ENCODE assay signal across 12 cellular contexts in genomic region chr7:5549096-5549896, GRCh38. TPM values are rescaled to one million over a fixed set of nuclear protein-coding genes. Genes with fewer than 3 reads are reported as not detected.
A peak's percentile ranks its signal among the peaks of the same experiment; 100 is the strongest.
DNase-seq lines count a peak whose midpoint lies in the region; ATAC-seq and TF ChIP-seq lines count a peak whose summit lies in the region.
"Had no signal": no experiment of that assay in that cellular context is flagged by ENCODE, and none has a peak within 500 bp of the region (broad histone marks: within the 10 kb centered on the region; RNA-seq: fewer than 3 reads in every experiment).

No MANE protein-coding gene starts in this region.

- ATAC-seq in GM18498 (IDR thresholded peaks at IDR 0.05; ENCODE audit: unreplicated experiment) (no peak), HG03039 (IDR thresholded peaks at IDR 0.05; ENCODE audit: unreplicated experiment) (no peak)

- peak; percentile 93 for DNase-seq in MCF 10A (ENCODE audit: unreplicated experiment)
- DNase-seq in breast epithelium (ENCODE audit: low spot score in 2 of 2), result no peak
- peak; percentile 8 for DNase-seq in UCSD-AML1 (lab: John Stamatoyannopoulos, UW; ENCODE audit: unreplicated experiment)
- DNase-seq in left ventricle myocardium inferior, result peak; percentile 34
- no peak for DNase-seq in type B pancreatic cell (ENCODE audit: extremely low spot score, unreplicated experiment)
- no peak for DNase-seq in immature natural killer cell
- DNase-seq: caudate nucleus, nucleus accumbens, RPMI8226 had no signal

- CTCF ChIA-PET in MCF 10A (lab: Yijun Ruan, JAX), result interaction anchor here (0.6 to 1.3 kb wide), 3 partner anchors 13 to 97 kb away, joined by 3 to 5 read pairs (median 4); no protein-coding TSS in a partner anchor

- H3K4me3 ChIP-seq in breast epithelium, result no peak overlapping the region
- no peak overlapping the region for H3K4me3 ChIP-seq in left ventricle myocardium inferior
- H3K4me3 ChIP-seq: uterus had no signal

- H3K36me3 ChIP-seq in breast epithelium (no peaks in the 10 kb centered on the region), left ventricle myocardium inferior (no peaks in the 10 kb centered on the region)
- H3K36me3 ChIP-seq: uterus had no signal

- POLR2A ChIA-PET in MCF 10A (lab: Yijun Ruan, JAX), result interaction anchor here (0.5 to 1.3 kb wide), 9 partner anchors 9 to 153 kb away, joined by 3 to 11 read pairs (median 4); no protein-coding TSS in a partner anchor

- H3K9me3 ChIP-seq in breast epithelium, result no peaks in the 10 kb centered on the region
- H3K9me3 ChIP-seq in left ventricle myocardium inferior (replicated peaks), result no peaks in the 10 kb centered on the region
- H3K9me3 ChIP-seq: uterus had no signal

- H3K36me3 Mint-ChIP-seq in MCF 10A (ENCODE audit: insufficient read depth, unreplicated experiment), result peaks cover 4% of the 10 kb centered on the region
- no peaks in the 10 kb centered on the region for H3K36me3 Mint-ChIP-seq in type B pancreatic cell
- H3K36me3 Mint-ChIP-seq in immature natural killer cell, result no peaks in the 10 kb centered on the region

- no peak for TF ChIP-seq POLR2A in breast epithelium (IDR thresholded peaks at IDR 0.05)

- H3K27me3 Mint-ChIP-seq in MCF 10A (ENCODE audit: insufficient read depth, unreplicated experiment) (no peaks in the 10 kb centered on the region), type B pancreatic cell (no peaks in the 10 kb centered on the region), immature natural killer cell (ENCODE audit: low read depth in 3 of 3) (peaks cover 0 to 6% (median 0%) of the 10 kb centered on the region in 3 donors)

- H3K27ac ChIP-seq in breast epithelium, result peak overlapping the region in 1 of 2 donors; percentile 19
- H3K27ac ChIP-seq in left ventricle myocardium inferior (replicated peaks), result peak overlapping the region; percentile 45
- H3K27ac ChIP-seq: uterus had no signal

- intact Hi-C loops in MCF 10A (cut with micrococcal nuclease), result no loop called here
- intact Hi-C loops in breast epithelium (cut with DNase I; ENCODE audit: low total_unique reads), result no loop called here
- intact Hi-C loops in left ventricle myocardium inferior (cut with micrococcal nuclease), result no loop called here

- no peaks in the 10 kb centered on the region for H3K4me1 ChIP-seq in breast epithelium
- H3K4me1 ChIP-seq in left ventricle myocardium inferior, result peaks cover 11% of the 10 kb centered on the region
- H3K4me1 ChIP-seq: uterus had no signal

- TF ChIP-seq CTCF in MCF 10A (IDR thresholded peaks at IDR 0.05; ENCODE audit: unreplicated experiment) (no peak), breast epithelium (IDR thresholded peaks at IDR 0.05) (no peak), left ventricle myocardium inferior (IDR thresholded peaks at IDR 0.05; ENCODE audit: borderline replicate concordance) (no peak), type B pancreatic cell (conservative IDR thresholded peaks at IDR 0.05) (no peak)

- H3K9me3 Mint-ChIP-seq in MCF 10A (ENCODE audit: unreplicated experiment) (no peaks in the 10 kb centered on the region), type B pancreatic cell (no peaks in the 10 kb centered on the region), immature natural killer cell (no peaks in the 10 kb centered on the region)

- peak overlapping the region; percentile 85 for H3K27ac Mint-ChIP-seq in MCF 10A (ENCODE audit: low read depth, unreplicated experiment)
- peak overlapping the region; percentile 94 for H3K27ac Mint-ChIP-seq in type B pancreatic cell
- peak overlapping the region in 2 of 6 donors; percentile 39 to 57 for H3K27ac Mint-ChIP-seq in immature natural killer cell

- no peaks in the 10 kb centered on the region for H3K27me3 ChIP-seq in breast epithelium
- no peaks in the 10 kb centered on the region for H3K27me3 ChIP-seq in left ventricle myocardium inferior (ENCODE audit: low read depth)
- H3K27me3 ChIP-seq: uterus had no signal

- H3K4me1 Mint-ChIP-seq in MCF 10A (ENCODE audit: insufficient read depth, unreplicated experiment), result peaks cover 7% of the 10 kb centered on the region
- peaks cover 4% of the 10 kb centered on the region for H3K4me1 Mint-ChIP-seq in type B pancreatic cell (ENCODE audit: unreplicated experiment)
- H3K4me1 Mint-ChIP-seq in immature natural killer cell, result peaks cover 5 to 12% of the 10 kb centered on the region in 2 donors

- H3K4me3 Mint-ChIP-seq in MCF 10A (ENCODE audit: unreplicated experiment) (peak overlapping the region; percentile 52), type B pancreatic cell (peak overlapping the region; percentile 62), immature natural killer cell (peak overlapping the region in 2 of 5 donors; percentile 7 to 8)

- no TSS peak for BruUV-seq in MCF 10A (replicated peaks; lab: Mats Ljungman, UMichigan)

RNA-seq across cellular contexts. Expression of gene ACTB, which starts 18.9 kb away (rescaled TPM):
- total RNA-seq in MCF 10A (2022), result 1,855 and 2,659 TPM in 2 replicates
- 1,000 to 10,000 TPM; 1,501 to 2,393 (median 1,834) TPM for total RNA-seq in breast epithelium
- 633 TPM for total RNA-seq in left ventricle myocardium inferior
- total RNA-seq in type B pancreatic cell (ENCODE audit: low replicate concordance), result 3,466 and 4,253 TPM in 2 replicates
- polyA plus RNA-seq in immature natural killer cell, result over 10,000 TPM; 14,703 to 30,361 (median 21,806) TPM

RNA-seq across cellular contexts. Expression of gene FBXL18, which starts 35.7 kb away (rescaled TPM):
- 15.7 and 19.5 TPM in 2 replicates for total RNA-seq in MCF 10A (2022)
- 1 to 10 TPM; 3.7 to 4.6 (median 4.0) TPM for total RNA-seq in breast epithelium
- 6.2 TPM for total RNA-seq in left ventricle myocardium inferior
- 13.5 and 14.9 TPM in 2 replicates for total RNA-seq in type B pancreatic cell (ENCODE audit: low replicate concordance)
- polyA plus RNA-seq in immature natural killer cell, result 1 to 10 TPM in 1 of 3 donors, under 1 TPM in 1, not detected in 1; 0.18 to 2.3 TPM

RNA-seq across cellular contexts. Expression of gene FSCN1, which starts 43.3 kb away (rescaled TPM):
- total RNA-seq in MCF 10A (2022) (148 and 169 TPM in 2 replicates), breast epithelium (10 to 100 TPM; 17.9 to 24.9 (median 22.9) TPM), left ventricle myocardium inferior (13.4 TPM), type B pancreatic cell (ENCODE audit: low replicate concordance) (25.3 and 223 TPM in 2 replicates)
- polyA plus RNA-seq in immature natural killer cell, result under 1 TPM in 1 of 3 donors, not detected in 2; 0.22 TPM

Comparison
In these comparisons a context has a peak if more than half of its experiments do, and no peak if none do; other contexts are left out.
1. DNase-seq: peak in MCF 10A (single experiment), UCSD-AML1 (single experiment) and left ventricle myocardium inferior (single experiment); none in breast epithelium (0 of 2), type B pancreatic cell (single experiment) and immature natural killer cell (0 of 3).